Comparison of ENCODE assay signal across 10 cellular contexts in the genomic region with DNA sequence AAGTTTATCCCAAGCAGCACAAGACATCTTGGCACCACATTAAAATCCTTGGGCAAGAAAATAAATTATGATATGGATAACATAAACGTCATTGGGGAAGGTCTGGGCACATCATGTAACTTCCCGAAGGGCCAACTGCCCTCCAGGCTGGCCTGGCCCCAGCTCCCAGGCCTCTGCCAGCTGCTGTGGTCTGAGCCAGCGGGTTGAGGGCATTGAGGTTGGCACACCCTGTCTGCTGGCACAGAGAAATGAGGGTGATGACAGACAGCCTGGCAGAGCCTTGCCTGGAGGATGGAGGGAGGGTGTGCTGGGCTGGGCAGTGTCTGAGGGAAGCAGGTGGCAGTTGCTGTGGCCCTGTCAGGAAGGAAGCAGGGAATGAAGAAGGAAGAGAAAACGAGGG. TPM values are rescaled to one million over a fixed set of nuclear protein-coding genes. Genes with fewer than 3 reads are reported as not detected.
DNase-seq lines count a peak whose midpoint lies in the region; ATAC-seq, FAIRE-seq and TF ChIP-seq lines count a peak whose summit lies in the region.
"Had no signal": no experiment of that assay in that cellular context is flagged by ENCODE, and none has a peak within 500 bp of the region (broad histone marks: within the 10 kb centered on the region; RNA-seq: fewer than 3 reads in every experiment).

No MANE protein-coding gene starts in this region.

- H2BK15ac ChIP-seq in H1 (ENCODE audit: low read length) = no peak overlapping the region

- no peak for TF ChIP-seq POLR2A in H1 (IDR thresholded peaks at IDR 0.05; ENCODE audit: control extremely low read depth in 1 of 2, low read depth in 2 of 2, low read length in 2 of 2)

- H3K14ac ChIP-seq in H1 (ENCODE audit: insufficient read length) = no peak overlapping the region

- H3K27me3 ChIP-seq in H1 (replicated peaks in 1 of 4; ENCODE audit: control insufficient read depth in 3 of 4, extremely low read depth in 1 of 4, insufficient read depth in 3 of 4, low read length in 3 of 4) (no peaks in the 10 kb centered on the region), subcutaneous abdominal adipose tissue (ENCODE audit: control insufficient read depth in 5 of 5, insufficient read depth in 4 of 5, low read length in 5 of 5) (no peaks in the 10 kb centered on the region), A673 (replicated peaks; ENCODE audit: insufficient read depth, low read depth, low read length, poor library complexity) (no peaks in the 10 kb centered on the region), MM.1S (replicated peaks; ENCODE audit: insufficient read depth, low read length) (no peaks in the 10 kb centered on the region)

- H4K91ac ChIP-seq in H1 (replicated peaks; ENCODE audit: insufficient read length, low read length) = no peak overlapping the region

- CTCF ChIA-PET in H1 (lab: Charles Lee; ENCODE audit: partially characterized antibody) = interaction anchor here (1.0 to 1.3 kb wide), 5 partner anchors 11 to 275 kb away, joined by 3 to 6 read pairs (median 3); no protein-coding TSS in a partner anchor
- CTCF ChIA-PET in A673 (lab: Charles Lee) = no interaction called here

- H3K4ac ChIP-seq in H1 (replicated peaks; ENCODE audit: insufficient read length, low read depth, low read length) = no peak overlapping the region

- H2AFZ ChIP-seq in H1 (ENCODE audit: low read length) (no peak overlapping the region), MM.1S (ENCODE audit: low read length) (no peak overlapping the region)

- POLR2A ChIA-PET in H1 (lab: Charles Lee; ENCODE audit: partially characterized antibody) = interaction anchor here (1.8 kb wide), 1 partner anchor 8 kb away, joined by 5 read pairs; no protein-coding TSS in a partner anchor
- POLR2A ChIA-PET in A673 (lab: Charles Lee; ENCODE audit: low non-redundant PET) = no interaction called here

- intact Hi-C loops in A673 (cut with micrococcal nuclease; ENCODE audit: unreplicated experiment) = no loop called here

- no peak for TF ChIP-seq RAD21 in H1 (IDR thresholded peaks at IDR 0.05 in 1 of 2, conservative IDR thresholded peaks at IDR 0.05 in 1 of 2; ENCODE audit: low read depth in 2 of 2, low read length in 2 of 2)

- no peak overlapping the region for H2AK5ac ChIP-seq in H1 (ENCODE audit: low read depth, low read length)

- H3K18ac ChIP-seq in H1 (ENCODE audit: extremely low read depth, low read length) = no peak overlapping the region

- TF ChIP-seq CTCF in H1 (IDR thresholded peaks at IDR 0.05; ENCODE audit: control extremely low read depth in 1 of 3, insufficient read depth in 1 of 3, low read depth in 1 of 3, low read length in 3 of 3) (no peak), A673 (conservative IDR thresholded peaks at IDR 0.05; ENCODE audit: low read depth, low read length) (no peak), MM.1S (IDR thresholded peaks at IDR 0.05; ENCODE audit: low read length) (no peak)

- peaks cover 6% of the 10 kb centered on the region; the same call in 1 of the 2 replicates for H3K79me1 ChIP-seq in H1 (ENCODE audit: low read depth, low read length)

- H3K23me2 ChIP-seq in H1 (ENCODE audit: low read depth, low read length) = peaks cover 9% of the 10 kb centered on the region

- H3K4me3 ChIP-seq in H1 (ENCODE audit: extremely low read depth in 1 of 4, insufficient read depth in 2 of 4, low read depth in 3 of 4, low read length in 4 of 4) = no peak overlapping the region
- H3K4me3 ChIP-seq in subcutaneous abdominal adipose tissue (ENCODE audit: low read depth in 1 of 5, low read length in 5 of 5) = no peak overlapping the region
- no peak overlapping the region for H3K4me3 ChIP-seq in A673 (ENCODE audit: low read depth, low read length, poor library complexity, severe bottlenecking)
- H3K4me3 ChIP-seq in MM.1S (ENCODE audit: low read length) = no peak overlapping the region

- H2BK12ac ChIP-seq in H1 (ENCODE audit: low read depth, low read length) = no peak overlapping the region; the same call in 1 of the 2 replicates

- 63% methylated on average over 4 of the region's 4 CpGs; no CpG with 5 or more reads in 1 of the 2 experiments for WGBS in H1 (ENCODE audit: extremely low coverage in 1 of 2, insufficient coverage in 1 of 2, insufficient read length in 1 of 2, insufficient replicate concordance in 2 of 2, low coverage in 1 of 2, low lambda C conversion rate in 2 of 2, missing lambda C conversion rate in 1 of 2), 2 experiments

- H3K36me3 ChIP-seq in H1 (ENCODE audit: control insufficient read depth in 2 of 4, insufficient read depth in 4 of 4, low read length in 3 of 4) (no peaks in the 10 kb centered on the region), subcutaneous abdominal adipose tissue (ENCODE audit: control insufficient read depth in 5 of 5, insufficient read depth in 5 of 5, low read length in 5 of 5) (no peaks in the 10 kb centered on the region), A673 (ENCODE audit: insufficient read depth, low read length, poor library complexity, severe bottlenecking) (no peaks in the 10 kb centered on the region), MM.1S (replicated peaks; ENCODE audit: insufficient read depth, low read length) (no peaks in the 10 kb centered on the region)

- H3K9me3 ChIP-seq in H1 (ENCODE audit: insufficient read depth in 2 of 2, low read depth in 1 of 2, low read length in 1 of 2) = no peaks in the 10 kb centered on the region
- no peaks in the 10 kb centered on the region for H3K9me3 ChIP-seq in subcutaneous abdominal adipose tissue (ENCODE audit: control insufficient read depth in 5 of 5, low read length in 5 of 5)
- H3K9me3 ChIP-seq in A673 (ENCODE audit: low read depth, low read length, poor library complexity, severe bottlenecking) = no peaks in the 10 kb centered on the region
- no peaks in the 10 kb centered on the region for H3K9me3 ChIP-seq in MM.1S (replicated peaks; ENCODE audit: insufficient read depth, low read length)

- TF ChIP-seq EP300 in H1 (IDR thresholded peaks at IDR 0.05; ENCODE audit: borderline replicate concordance in 1 of 2, low read depth in 2 of 2, low read length in 2 of 2) = no peak

- H4K20me1 ChIP-seq in H1 (replicated peaks in 1 of 2; ENCODE audit: control insufficient read depth in 1 of 2, insufficient read depth in 2 of 2, low read length in 2 of 2) (peaks cover 0 to 2% of the 10 kb centered on the region in 2 experiments), MM.1S (ENCODE audit: insufficient read depth, low read length) (no peaks in the 10 kb centered on the region)

- H3K56ac ChIP-seq in H1 (replicated peaks; ENCODE audit: insufficient read length, low read depth, low read length) = no peak overlapping the region

- H3K4me1 ChIP-seq in H1 (replicated peaks in 1 of 4; ENCODE audit: control insufficient read depth in 3 of 4, insufficient read depth in 4 of 4, low read length in 3 of 4) = peaks cover 0 to 9% (median 4%) of the 10 kb centered on the region in 4 experiments; a peak in 4 of 7 replicates
- peaks cover 2 to 39% (median 30%) of the 10 kb centered on the region in 5 donors for H3K4me1 ChIP-seq in subcutaneous abdominal adipose tissue (ENCODE audit: control insufficient read depth in 5 of 5, insufficient read depth in 5 of 5, low read length in 5 of 5)
- peaks cover 6% of the 10 kb centered on the region for H3K4me1 ChIP-seq in A673 (ENCODE audit: insufficient read depth, low read length, poor library complexity, severe bottlenecking)
- H3K4me1 ChIP-seq in MM.1S (ENCODE audit: low read length) = peaks cover 7% of the 10 kb centered on the region; the same call in 1 of the 2 replicates

- H3K23ac ChIP-seq in H1 (ENCODE audit: insufficient read length) = no peak overlapping the region

- no peak overlapping the region for H2BK5ac ChIP-seq in H1 (ENCODE audit: low read depth, low read length)

- ATAC-seq in HG03460 (IDR thresholded peaks at IDR 0.05; ENCODE audit: unreplicated experiment) = no peak

- H3K79me2 ChIP-seq in H1 (ENCODE audit: control insufficient read depth in 1 of 2, insufficient read depth in 2 of 2, low read length in 2 of 2) (peaks cover 0 to 13% of the 10 kb centered on the region in 2 experiments), MM.1S (ENCODE audit: low read length) (peaks cover 15% of the 10 kb centered on the region)

- H3K9me2 ChIP-seq in MM.1S (replicated peaks; ENCODE audit: insufficient read depth, low read length) = no peaks in the 10 kb centered on the region

- BruUV-seq in A673 (replicated peaks; lab: Mats Ljungman, UMichigan) = no TSS peak

- 0 out of 2 replicates have a peak overlapping the region, but pooled peaks have one; percentile 39 for H4K8ac ChIP-seq in H1 (ENCODE audit: extremely low read depth, insufficient read depth, low read length)

- H4K5ac ChIP-seq in H1 (ENCODE audit: insufficient read length, low read depth, low read length) = no peak overlapping the region

- H2BK20ac ChIP-seq in H1 (ENCODE audit: low read length) = no peak overlapping the region

- no peak for FAIRE-seq in H1 (lab: Jason Lieb, UNC)
- FAIRE-seq: islet of Langerhans had no signal

- no peak overlapping the region for H2BK120ac ChIP-seq in H1 (replicated peaks; ENCODE audit: low read depth, low read length)

- H3F3A ChIP-seq in MM.1S (ENCODE audit: insufficient read depth, low read length) = no peaks in the 10 kb centered on the region

- H3K9ac ChIP-seq in H1 (replicated peaks in 1 of 4; ENCODE audit: extremely low read depth in 1 of 4, low read depth in 3 of 4, low read length in 3 of 4) (no peak overlapping the region), subcutaneous abdominal adipose tissue (ENCODE audit: low read length in 5 of 5) (peak overlapping the region in 1 of 5 donors; percentile 38), MM.1S (ENCODE audit: low read length) (no peak overlapping the region)

- H3K4me2 ChIP-seq in H1 (ENCODE audit: insufficient read depth in 1 of 2, low read depth in 2 of 2, low read length in 2 of 2) (no peak overlapping the region), MM.1S (ENCODE audit: low read depth, low read length) (no peak overlapping the region)

- H3K27ac ChIP-seq in H1 (ENCODE audit: low read depth, low read length) (no peak overlapping the region), subcutaneous abdominal adipose tissue (ENCODE audit: low read depth, low read length) (peak overlapping the region; percentile 15), A673 (ENCODE audit: low read depth, low read length, poor library complexity, severe bottlenecking) (no peak overlapping the region), MM.1S (ENCODE audit: low read length) (no peak overlapping the region)

- peak; percentile 36 for DNase-seq in NCI-H226
- DNase-seq in H1 (ENCODE audit: low read depth in 1 of 2, low spot score in 2 of 2) = no peak
- DNase-seq in medulla oblongata (ENCODE audit: extremely low spot score) = peak; percentile 84
- DNase-seq in A673 (ENCODE audit: low spot score) = no peak
- no peak for DNase-seq in activated naive CD4-positive, alpha-beta T cell (lab: John Stamatoyannopoulos, UW)
- DNase-seq in MM.1S = no peak
- DNase-seq: NCI-H1930 had no signal

RNA-seq across cellular contexts. Expression of gene RBSN, which starts 3.3 kb away (rescaled TPM):
- 18.9 and 20.0 TPM in 2 replicates for total RNA-seq in H1 (2021; fragmentation: NEBNext Ultra II Directional; extraction: Animal tissue kit (Norgen Biotek cat#: 25700))
- polyA plus RNA-seq in H1 (2011; rRNA removed) = 5.6 and 5.9 TPM in 2 replicates
- 7.1 TPM for polyA plus RNA-seq in H1 (2011; cell fraction: cytosol; rRNA removed)
- 11.6 TPM for polyA plus RNA-seq in H1 (2011; cell fraction: nucleus; rRNA removed)
- 8.2 to 12.0 TPM (median 11.2 TPM) in 4 replicates for polyA plus RNA-seq in H1 (2012, experiment 1 of 2)
- polyA plus RNA-seq in H1 (2012, experiment 2 of 2) = 3.8 TPM
- polyA plus RNA-seq in H1 (2013, experiment 1 of 2) = 8.5 TPM
- polyA plus RNA-seq in H1 (2013, experiment 2 of 2) = 8.7 TPM
- 17.2 and 17.8 TPM in 2 replicates for polyA minus RNA-seq in H1 (2011; rRNA and poly(A)+ RNA removed)
- 14.5 TPM for polyA minus RNA-seq in H1 (2011; cell fraction: cytosol; rRNA and poly(A)+ RNA removed)
- polyA minus RNA-seq in H1 (2011; cell fraction: nucleus; rRNA and poly(A)+ RNA removed) = 9.7 TPM
- 31.2 and 35.2 TPM in 2 replicates for total RNA-seq in A673 (2021)

RNA-seq across cellular contexts. Expression of gene MRPS25, which starts 37.1 kb away (rescaled TPM):
- 56.5 TPM in 2 replicates for total RNA-seq in H1 (2021; fragmentation: NEBNext Ultra II Directional; extraction: Animal tissue kit (Norgen Biotek cat#: 25700))
- polyA plus RNA-seq in H1 (2011; rRNA removed) = 23.0 and 23.7 TPM in 2 replicates
- 36.1 TPM for polyA plus RNA-seq in H1 (2011; cell fraction: cytosol; rRNA removed)
- polyA plus RNA-seq in H1 (2011; cell fraction: nucleus; rRNA removed) = 49.0 TPM
- polyA plus RNA-seq in H1 (2012, experiment 1 of 2) = 47.3 to 53.5 TPM (median 50.9 TPM) in 4 replicates
- polyA plus RNA-seq in H1 (2012, experiment 2 of 2) = 11.6 TPM
- 23.4 TPM for polyA plus RNA-seq in H1 (2013, experiment 1 of 2)
- polyA plus RNA-seq in H1 (2013, experiment 2 of 2) = 25.2 TPM
- polyA minus RNA-seq in H1 (2011; rRNA and poly(A)+ RNA removed) = 15.1 and 20.0 TPM in 2 replicates
- polyA minus RNA-seq in H1 (2011; cell fraction: cytosol; rRNA and poly(A)+ RNA removed) = 28.0 TPM
- 44.0 TPM for polyA minus RNA-seq in H1 (2011; cell fraction: nucleus; rRNA and poly(A)+ RNA removed)
- 75.5 and 91.3 TPM in 2 replicates for total RNA-seq in A673 (2021)

Comparison
In these comparisons a context has a peak if more than half of its experiments do, and no peak if none do; other contexts are left out.
1. DNase-seq: peak in NCI-H226 (single experiment) and medulla oblongata (single experiment); none in H1 (0 of 2), A673 (single experiment), activated naive CD4-positive, alpha-beta T cell (0 of 4) and MM.1S (single experiment).